1 cellular context compared by ENCODE assay signal in genomic region chr1:151509350-151510019, GRCh38.
TF ChIP-seq lines count a peak whose summit lies in the region.

No MANE protein-coding gene starts in this region.

TF ChIP-seq in WTC11, 78 proteins besides CTCF, POLR2A, EP300 and RAD21:
- TF ChIP-seq, protein P1, sequence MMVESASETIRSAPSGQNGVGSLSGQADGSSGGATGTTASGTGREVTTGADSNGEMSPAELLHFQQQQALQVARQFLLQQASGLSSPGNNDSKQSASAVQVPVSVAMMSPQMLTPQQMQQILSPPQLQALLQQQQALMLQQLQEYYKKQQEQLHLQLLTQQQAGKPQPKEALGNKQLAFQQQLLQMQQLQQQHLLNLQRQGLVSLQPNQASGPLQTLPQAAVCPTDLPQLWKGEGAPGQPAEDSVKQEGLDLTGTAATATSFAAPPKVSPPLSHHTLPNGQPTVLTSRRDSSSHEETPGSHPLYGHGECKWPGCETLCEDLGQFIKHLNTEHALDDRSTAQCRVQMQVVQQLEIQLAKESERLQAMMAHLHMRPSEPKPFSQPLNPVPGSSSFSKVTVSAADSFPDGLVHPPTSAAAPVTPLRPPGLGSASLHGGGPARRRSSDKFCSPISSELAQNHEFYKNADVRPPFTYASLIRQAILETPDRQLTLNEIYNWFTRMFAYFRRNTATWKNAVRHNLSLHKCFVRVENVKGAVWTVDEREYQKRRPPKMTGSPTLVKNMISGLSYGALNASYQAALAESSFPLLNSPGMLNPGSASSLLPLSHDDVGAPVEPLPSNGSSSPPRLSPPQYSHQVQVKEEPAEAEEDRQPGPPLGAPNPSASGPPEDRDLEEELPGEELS (CRISPR knock-in tag; IDR thresholded peaks at IDR 0.05) = no peak
- no peak for TF ChIP-seq ZNF396 (CRISPR knock-in tag; IDR thresholded peaks at IDR 0.05; ENCODE audit: borderline replicate concordance)
